ENCODE assay signal across 8 cellular contexts in the genomic region with DNA sequence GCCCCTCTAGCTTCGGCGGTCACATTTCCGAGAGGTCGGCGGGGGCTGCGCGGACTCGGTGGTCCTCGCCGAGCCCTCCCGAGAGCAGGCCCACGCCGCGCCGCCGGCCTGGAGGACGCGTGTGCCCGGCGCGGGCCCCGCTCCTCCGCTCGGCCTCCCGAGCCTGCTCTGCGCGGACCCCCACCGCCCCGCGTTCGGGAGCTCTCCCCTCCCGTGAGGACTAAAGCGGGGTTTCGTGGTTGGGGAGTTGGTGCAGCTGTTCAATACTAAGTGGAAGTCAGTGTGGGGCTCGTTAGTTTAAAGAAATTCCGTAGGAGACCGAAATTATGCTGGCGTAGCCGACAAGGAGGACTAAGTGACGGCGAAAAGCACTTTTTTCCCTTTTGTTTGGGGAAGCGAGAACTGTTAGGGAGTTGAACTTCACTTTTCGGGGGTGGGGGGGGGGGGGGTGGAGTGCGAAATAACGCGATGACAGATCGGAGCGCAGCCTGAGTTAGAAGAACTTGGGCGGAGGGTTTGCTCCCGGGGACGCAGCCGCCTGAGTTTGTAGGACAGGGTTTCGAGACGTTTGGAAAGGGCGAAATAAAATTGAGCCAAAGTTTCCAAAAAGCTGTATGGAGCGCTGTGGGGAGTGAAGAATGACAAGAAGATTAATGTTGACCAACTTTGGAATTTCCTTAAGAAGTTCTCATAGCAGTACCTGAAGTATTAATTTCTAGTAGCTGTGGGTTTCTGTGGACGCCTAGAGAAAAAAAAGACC. TPM values are rescaled to one million over a fixed set of nuclear protein-coding genes. Genes with fewer than 3 reads are reported as not detected.
DNase-seq lines count a peak whose midpoint lies in the region; ATAC-seq lines count a peak whose summit lies in the region.

No MANE protein-coding gene starts in this region.

- H3K36me3 ChIP-seq in duodenal mucosa (ENCODE audit: control insufficient read depth in 1 of 2, insufficient read depth in 2 of 2, low read length in 2 of 2) (no peaks in the 10 kb centered on the region), mesodermal cell (ENCODE audit: control insufficient read depth, insufficient read depth, low read length) (peaks cover 3% of the 10 kb centered on the region)

- DNase-seq in NCI-H1092 (lab: John Stamatoyannopoulos, UW) = peak; percentile 28
- no peak for DNase-seq in NCI-H1092 treated with DMSO at 0.1 percent for 48 hours (lab: John Stamatoyannopoulos, UW)
- peak; percentile 38 for DNase-seq in KG1 (lab: John Stamatoyannopoulos, UW)
- peak; percentile 30 to 31 for DNase-seq in activated CD4-positive, alpha-beta T cell treated with anti-CD3 and anti-CD28 coated beads for 4 hours
- DNase-seq in superior temporal gyrus (ENCODE audit: extremely low spot score) = peak; percentile 69

- H3K27ac ChIP-seq in duodenal mucosa (ENCODE audit: low read depth, low read length) (peak overlapping the region; percentile 91), mesodermal cell (ENCODE audit: low read depth, low read length, severe bottlenecking) (peak overlapping the region; percentile 95)

- no peaks in the 10 kb centered on the region for H3K9me3 ChIP-seq in duodenal mucosa (ENCODE audit: control insufficient read depth in 1 of 2, low read length in 2 of 2)
- no peaks in the 10 kb centered on the region for H3K9me3 ChIP-seq in mesodermal cell (ENCODE audit: control insufficient read depth, low read length)

- H3K4me1 ChIP-seq in duodenal mucosa (ENCODE audit: control insufficient read depth in 1 of 2, insufficient read depth in 2 of 2, low read length in 2 of 2) (peaks cover 0 to 3% of the 10 kb centered on the region in 2 donors), mesodermal cell (ENCODE audit: control insufficient read depth, insufficient read depth, low read length, poor library complexity, severe bottlenecking) (peaks cover 21% of the 10 kb centered on the region)

- H3K4me3 ChIP-seq in duodenal mucosa (ENCODE audit: low read depth in 1 of 2, low read length in 2 of 2) (peak overlapping the region; percentile 67 to 76), mesodermal cell (ENCODE audit: extremely low read depth, insufficient read depth, low read length, poor library complexity, severe bottlenecking) (peak overlapping the region; percentile 97)

- peaks cover 12 to 34% of the 10 kb centered on the region in 2 donors for H3K27me3 ChIP-seq in duodenal mucosa (ENCODE audit: control insufficient read depth in 1 of 2, insufficient read depth in 2 of 2, low read length in 2 of 2)

- no peak for ATAC-seq in GM19463 (IDR thresholded peaks at IDR 0.05; ENCODE audit: unreplicated experiment)

- 0 to 1% methylated on average over 28 to 32 of the region's 57 CpGs for WGBS in mesodermal cell (ENCODE audit: insufficient coverage in 2 of 2), 2 experiments

- peak overlapping the region; percentile 45 to 79 for H3K9ac ChIP-seq in duodenal mucosa (ENCODE audit: low read depth in 1 of 2, low read length in 2 of 2)

RNA-seq across cellular contexts. Expression of a gene that starts 1.3 kb away (rescaled TPM):
- 192 TPM for polyA plus RNA-seq in mesodermal cell (2013, experiment 1 of 2)
- polyA plus RNA-seq in mesodermal cell (2013, experiment 2 of 2) = 196 TPM
